Comparison of ENCODE assay signal across 1 cellular context in genomic region chr22:25111579-25112517, GRCh38.
TF ChIP-seq lines count a peak whose summit lies in the region.

No MANE protein-coding gene starts in this region.

TF ChIP-seq in SK-N-SH, 30 proteins besides CTCF, POLR2A, EP300 and RAD21 (continued from another document):
- no peak for TF ChIP-seq FOSL2 (IDR thresholded peaks at IDR 0.05; ENCODE audit: borderline replicate concordance, low read depth)
- TF ChIP-seq POLR2AphosphoS5 (IDR thresholded peaks at IDR 0.05; ENCODE audit: low read depth, low read length) = no peak
- no peak for TF ChIP-seq EZH2phosphoT487 (IDR thresholded peaks at IDR 0.05; ENCODE audit: borderline replicate concordance, low read depth)
- TF ChIP-seq TEAD4 (IDR thresholded peaks at IDR 0.05; ENCODE audit: borderline replicate concordance, insufficient read depth) = no peak
- TF ChIP-seq JUND (IDR thresholded peaks at IDR 0.05) = no peak
- no peak for TF ChIP-seq SMC3 (IDR thresholded peaks at IDR 0.05; ENCODE audit: low read depth, low read length)
- TF ChIP-seq TCF12 (IDR thresholded peaks at IDR 0.05) = no peak
- TF ChIP-seq PBX3 (IDR thresholded peaks at IDR 0.05) = no peak
- TF ChIP-seq IRF3 (IDR thresholded peaks at IDR 0.05; ENCODE audit: low read depth, low read length) = no peak
